Comparison of ENCODE assay signal across 9 cellular contexts in the genomic region with DNA sequence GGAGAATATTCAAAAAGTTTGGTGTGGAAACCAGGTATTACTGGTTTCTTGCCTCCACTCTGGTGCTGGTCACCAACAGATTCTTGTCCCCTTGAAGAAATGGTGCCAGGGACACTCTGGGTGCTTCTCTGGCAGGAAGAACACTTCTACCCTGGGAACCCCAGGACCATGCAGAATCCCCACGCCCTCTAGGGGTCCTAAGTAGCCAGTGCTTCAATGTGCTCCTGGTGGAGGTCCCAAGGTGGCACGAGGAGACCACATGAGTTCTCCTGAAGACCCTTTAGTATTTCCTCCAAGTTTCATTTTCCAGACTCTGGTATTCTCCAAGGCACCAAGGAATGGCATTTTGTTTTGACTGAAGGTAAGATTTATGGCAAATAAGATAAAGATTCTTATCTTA.
A peak's percentile ranks its signal among the peaks of the same experiment; 100 is the strongest.
DNase-seq lines count a peak whose midpoint lies in the region; ATAC-seq, FAIRE-seq and TF ChIP-seq lines count a peak whose summit lies in the region.
"Had no signal": no experiment of that assay in that cellular context is flagged by ENCODE, and none has a peak within 500 bp of the region (broad histone marks: within the 10 kb centered on the region; RNA-seq: fewer than 3 reads in every experiment).

No MANE protein-coding gene starts in this region.

- H3K4me1 Mint-ChIP-seq in stimulated activated effector memory CD8-positive, alpha-beta T cell treated with anti-CD3 and anti-CD28 coated beads, Interleukin-12 subunit alpha, Interleukin-12 subunit beta, amount 100 ng/mL, for 72 hours, result no peaks in the 10 kb centered on the region

- POLR2A ChIA-PET in A549 (lab: Yijun Ruan, JAX), result no interaction called here

- DNase-seq in A549 (ENCODE audit: low read depth in 1 of 2, low spot score in 1 of 2), result peak; percentile 27 to 33
- peak; percentile 55 for DNase-seq in HT-29 (ENCODE audit: low spot score)
- peak; percentile 6 for DNase-seq in amniotic stem cell (lab: John Stamatoyannopoulos, UW)
- DNase-seq in stimulated activated effector memory CD8-positive, alpha-beta T cell treated with anti-CD3 and anti-CD28 coated beads, Interleukin-12 subunit alpha, Interleukin-12 subunit beta, amount 100 ng/mL, for 72 hours (ENCODE audit: low spot score in 2 of 2), result no peak
- no peak for DNase-seq in H54 (ENCODE audit: insufficient read length, low spot score)

- TF ChIP-seq RAD21 in A549 (conservative IDR thresholded peaks at IDR 0.05 in 1 of 2, IDR thresholded peaks at IDR 0.05 in 1 of 2), result peak in 1 of 2 experiments; percentile 39; a peak in 1 of 5 replicates

- FAIRE-seq in A549 (lab: Jason Lieb, UNC), result no peak
- no peak for FAIRE-seq in H54 (lab: Jason Lieb, UNC)

- TF ChIP-seq POLR2A in A549 (IDR thresholded peaks at IDR 0.05; ENCODE audit: low read length), result no peak
- TF ChIP-seq POLR2A in H54 (IDR thresholded peaks at IDR 0.05; ENCODE audit: low read depth, low read length), result no peak

- CTCF ChIA-PET in A549 (lab: Yijun Ruan, JAX), result interaction anchor here (0.8 to 1.5 kb wide), 2 partner anchors 131 to 161 kb away, joined by 3 to 5 read pairs; no protein-coding TSS in a partner anchor

- WGBS in A549 (ENCODE audit: missing lambda C conversion rate), result 4% methylated on average over 2 of the region's 2 CpGs

- no peaks in the 10 kb centered on the region for H3K9me3 ChIP-seq in A549
- H3K9me3 ChIP-seq: HAP-1 had no signal

- ATAC-seq in A549 (peak in 1 of 2 experiments; percentile 87; a peak in 3 of 6 replicates), HG02840 (IDR thresholded peaks at IDR 0.05; ENCODE audit: low FRiP score, unreplicated experiment) (no peak), HG03280 (IDR thresholded peaks at IDR 0.05; ENCODE audit: unreplicated experiment) (no peak)
- ATAC-seq in stimulated activated effector memory CD8-positive, alpha-beta T cell treated with anti-CD3 and anti-CD28 coated beads, Interleukin-12 subunit alpha, Interleukin-12 subunit beta, amount 100 ng/mL, for 72 hours, result peak; percentile 34

- no peak overlapping the region for H3K27ac ChIP-seq in A549

- no peak overlapping the region for H3K27ac Mint-ChIP-seq in stimulated activated effector memory CD8-positive, alpha-beta T cell treated with anti-CD3 and anti-CD28 coated beads, Interleukin-12 subunit alpha, Interleukin-12 subunit beta, amount 100 ng/mL, for 72 hours

- no peak overlapping the region for H3K4me3 ChIP-seq in A549
- H3K4me3 ChIP-seq: HAP-1 had no signal

- no peak overlapping the region for H3K4me2 ChIP-seq in A549

- no peak for TF ChIP-seq EP300 in A549 (IDR thresholded peaks at IDR 0.05)

- TF ChIP-seq CTCF in A549 (IDR thresholded peaks at IDR 0.05) (peak; percentile 25; the same call in 1 of the 3 replicates), GM12873 (IDR thresholded peaks at IDR 0.05; ENCODE audit: insufficient read depth, low read depth, low read length, missing control alignments) (peak; percentile 55)

- H3K36me3 Mint-ChIP-seq in stimulated activated effector memory CD8-positive, alpha-beta T cell treated with anti-CD3 and anti-CD28 coated beads, Interleukin-12 subunit alpha, Interleukin-12 subunit beta, amount 100 ng/mL, for 72 hours, result no peaks in the 10 kb centered on the region

- no peak overlapping the region for H3K4me3 Mint-ChIP-seq in stimulated activated effector memory CD8-positive, alpha-beta T cell treated with anti-CD3 and anti-CD28 coated beads, Interleukin-12 subunit alpha, Interleukin-12 subunit beta, amount 100 ng/mL, for 72 hours

- H3K4me1 ChIP-seq in A549, result no peaks in the 10 kb centered on the region
- H3K4me1 ChIP-seq: HAP-1 had no signal

- H3K9me3 Mint-ChIP-seq in stimulated activated effector memory CD8-positive, alpha-beta T cell treated with anti-CD3 and anti-CD28 coated beads, Interleukin-12 subunit alpha, Interleukin-12 subunit beta, amount 100 ng/mL, for 72 hours, result no peaks in the 10 kb centered on the region

TF ChIP-seq in A549, 52 proteins besides CTCF, POLR2A, EP300 and RAD21:
- no peak for TF ChIP-seq PHF8 (IDR thresholded peaks at IDR 0.05; ENCODE audit: borderline replicate concordance, low read depth)
- TF ChIP-seq SMC3 (IDR thresholded peaks at IDR 0.05), result 0 out of 3 replicates have a peak, but pooled peaks have one; percentile 13

Comparison
In these comparisons a context has a peak if more than half of its experiments do, and no peak if none do; other contexts are left out.
1. DNase-seq: peak in A549 (2 of 2), HT-29 (single experiment) and amniotic stem cell (single experiment); none in stimulated activated effector memory CD8-positive, alpha-beta T cell treated with anti-CD3 and anti-CD28 coated beads, Interleukin-12 subunit alpha, Interleukin-12 subunit beta, amount 100 ng/mL, for 72 hours (0 of 2) and H54 (single experiment).